1 cellular context compared by ENCODE assay signal in the genomic region with DNA sequence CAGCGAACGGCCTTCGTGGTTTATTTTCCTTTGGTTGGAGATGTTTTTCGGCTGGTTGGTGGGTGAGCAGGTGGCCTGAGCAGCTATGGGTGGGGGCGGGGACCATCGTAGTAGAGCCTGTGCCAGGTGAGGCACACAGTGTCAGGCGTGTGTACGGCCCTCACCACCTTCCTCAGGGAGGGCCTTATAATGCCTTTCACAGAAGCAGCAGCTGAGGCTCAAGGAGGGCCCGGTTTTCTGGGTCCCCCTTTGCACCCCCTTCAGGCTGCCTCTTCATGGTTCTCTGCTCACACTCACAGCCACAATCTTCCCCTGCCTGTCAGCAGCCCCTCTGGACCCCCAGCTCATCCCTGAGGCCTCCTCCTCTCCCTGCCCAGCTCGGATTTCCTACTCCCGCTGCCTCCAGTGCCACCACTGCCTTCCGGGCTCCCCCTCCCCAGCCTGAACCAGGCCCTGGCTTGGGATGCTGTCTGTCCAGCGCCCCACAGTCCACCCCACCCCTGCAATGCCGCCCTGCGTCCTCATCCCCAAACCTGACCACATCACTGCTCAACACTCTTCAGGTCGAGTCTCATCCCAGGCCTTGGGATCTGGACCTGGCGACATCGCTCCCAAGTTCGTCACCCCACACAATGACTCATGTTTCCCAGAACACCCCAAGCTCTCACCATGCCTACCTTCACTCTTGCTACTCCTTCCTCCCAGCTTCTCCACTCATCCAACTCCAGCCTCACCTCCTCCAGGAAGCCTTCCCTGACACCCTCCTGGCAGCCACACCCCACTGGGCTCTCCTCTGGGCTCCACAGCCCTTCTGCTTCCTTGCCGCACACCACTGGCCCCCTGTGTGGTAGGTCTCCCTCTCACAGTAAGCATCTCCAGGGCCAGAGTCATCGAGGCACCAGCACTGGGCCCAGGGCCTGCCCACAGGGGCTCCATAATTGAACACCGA.
TF ChIP-seq lines count a peak whose summit lies in the region.

No MANE protein-coding gene starts in this region.

TF ChIP-seq in SK-N-SH treated with all-trans-retinoic acid at 6 μM for 48 hours, 23 proteins besides CTCF, POLR2A, EP300 and RAD21 (continued from another document):
- TF ChIP-seq BACH2 (CRISPR knock-in tag; IDR thresholded peaks at IDR 0.05; ENCODE audit: borderline replicate concordance): no peak
- TF ChIP-seq, protein P1, sequence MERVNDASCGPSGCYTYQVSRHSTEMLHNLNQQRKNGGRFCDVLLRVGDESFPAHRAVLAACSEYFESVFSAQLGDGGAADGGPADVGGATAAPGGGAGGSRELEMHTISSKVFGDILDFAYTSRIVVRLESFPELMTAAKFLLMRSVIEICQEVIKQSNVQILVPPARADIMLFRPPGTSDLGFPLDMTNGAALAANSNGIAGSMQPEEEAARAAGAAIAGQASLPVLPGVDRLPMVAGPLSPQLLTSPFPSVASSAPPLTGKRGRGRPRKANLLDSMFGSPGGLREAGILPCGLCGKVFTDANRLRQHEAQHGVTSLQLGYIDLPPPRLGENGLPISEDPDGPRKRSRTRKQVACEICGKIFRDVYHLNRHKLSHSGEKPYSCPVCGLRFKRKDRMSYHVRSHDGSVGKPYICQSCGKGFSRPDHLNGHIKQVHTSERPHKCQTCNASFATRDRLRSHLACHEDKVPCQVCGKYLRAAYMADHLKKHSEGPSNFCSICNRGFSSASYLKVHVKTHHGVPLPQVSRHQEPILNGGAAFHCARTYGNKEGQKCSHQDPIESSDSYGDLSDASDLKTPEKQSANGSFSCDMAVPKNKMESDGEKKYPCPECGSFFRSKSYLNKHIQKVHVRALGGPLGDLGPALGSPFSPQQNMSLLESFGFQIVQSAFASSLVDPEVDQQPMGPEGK (CRISPR knock-in tag; IDR thresholded peaks at IDR 0.05; ENCODE audit: borderline replicate concordance): no peak
- TF ChIP-seq TOX (CRISPR knock-in tag; IDR thresholded peaks at IDR 0.05; ENCODE audit: borderline replicate concordance): no peak
- TF ChIP-seq OSR1 (CRISPR knock-in tag; IDR thresholded peaks at IDR 0.05): no peak
TF ChIP-seq in SK-N-SH treated with all-trans-retinoic acid at 6 μM for 48 hours: peak in this region for 0.
